20 cellular contexts compared by ENCODE assay signal in genomic region chr6:108734336-108734922, GRCh38.
DNase-seq lines count a peak whose midpoint lies in the region; ATAC-seq, FAIRE-seq and TF ChIP-seq lines count a peak whose summit lies in the region.
"Had no signal": no experiment of that assay in that cellular context is flagged by ENCODE, and none has a peak within 500 bp of the region (broad histone marks: within the 10 kb centered on the region; RNA-seq: fewer than 3 reads in every experiment).

No MANE protein-coding gene starts in this region.

- no peaks in the 10 kb centered on the region for H4K20me1 ChIP-seq in MM.1S (ENCODE audit: insufficient read depth, low read length)

- H3F3A ChIP-seq in MM.1S (ENCODE audit: insufficient read depth, low read length) = peaks cover 22% of the 10 kb centered on the region

- H3K27ac ChIP-seq in MM.1S (ENCODE audit: low read length) = peak overlapping the region; percentile 84
- H3K27ac ChIP-seq in Peyer's patch = peak overlapping the region in 2 of 4 donors; percentile 52 to 84
- peak overlapping the region; percentile 98 for H3K27ac ChIP-seq in epithelial cell of prostate
- peak overlapping the region; percentile 39 to 72 for H3K27ac ChIP-seq in small intestine (ENCODE audit: low read depth in 1 of 2, low read length in 1 of 2)
- H3K27ac ChIP-seq: A549 had no signal

- TF ChIP-seq CTCF in MM.1S (IDR thresholded peaks at IDR 0.05; ENCODE audit: low read length) = no peak
- no peak for TF ChIP-seq CTCF in Peyer's patch (IDR thresholded peaks at IDR 0.05)

- H3K9ac ChIP-seq in MM.1S (ENCODE audit: low read length) = peak overlapping the region; percentile 41

- ATAC-seq in HG02571 (IDR thresholded peaks at IDR 0.05; ENCODE audit: unreplicated experiment) (no peak), HG02973 (IDR thresholded peaks at IDR 0.05; ENCODE audit: unreplicated experiment) (no peak), HG03439 (IDR thresholded peaks at IDR 0.05; ENCODE audit: unreplicated experiment) (no peak)
- ATAC-seq: A549, GM12878, Right ventricle myocardium inferior had no signal

- peaks cover 11% of the 10 kb centered on the region; the same call in 1 of the 2 replicates for H3K79me2 ChIP-seq in MM.1S (ENCODE audit: low read length)

- DNase-seq in MM.1S (peak; percentile 52), Peyer's patch (peak in 2 of 3 donors; percentile 64 to 66), epithelial cell of prostate (ENCODE audit: low read depth, low spot score) (no peak), small intestine (peak; percentile 86), DMS79 (lab: John Stamatoyannopoulos, UW) (no peak)
- DNase-seq: CD4-positive, alpha-beta memory T cell; DMS153; GF-D8; HFFc6; NCI-H1092 treated with DMSO at 0.1 percent for 48 hours; NCI-H2029 treated with DMSO at 0.1 percent for 48 hours; NCI-H446 treated with DMSO at 0.1 percent for 48 hours; NCI-H748 treated with DMSO at 0.1 percent for 48 hours; SW 1271 had no signal

- H3K4me1 ChIP-seq in MM.1S (ENCODE audit: low read length) (peaks cover 53% of the 10 kb centered on the region), Peyer's patch (peaks cover 0 to 16% (median 3%) of the 10 kb centered on the region in 4 donors), small intestine (ENCODE audit: control insufficient read depth in 2 of 2, insufficient read depth in 1 of 2, low read depth in 1 of 2, low read length in 1 of 2) (peaks cover 6 to 10% of the 10 kb centered on the region in 2 donors)

- no peaks in the 10 kb centered on the region for H3K9me2 ChIP-seq in MM.1S (replicated peaks; ENCODE audit: insufficient read depth, low read length)

- no peak for TF ChIP-seq POLR2A in Peyer's patch (IDR thresholded peaks at IDR 0.05)

- H3K27me3 ChIP-seq in MM.1S (replicated peaks; ENCODE audit: insufficient read depth, low read length) (no peaks in the 10 kb centered on the region), Peyer's patch (no peaks in the 10 kb centered on the region), small intestine (ENCODE audit: control insufficient read depth in 2 of 2, insufficient read depth in 2 of 2, low read length in 2 of 2) (no peaks in the 10 kb centered on the region)

- peak overlapping the region; percentile 12; the same call in 1 of the 2 replicates for H2AFZ ChIP-seq in MM.1S (ENCODE audit: low read length)

- H3K4me3 ChIP-seq in MM.1S (ENCODE audit: low read length) (no peak overlapping the region), Peyer's patch (no peak overlapping the region), small intestine (ENCODE audit: low read depth in 1 of 2, low read length in 2 of 2) (no peak overlapping the region)
- H3K4me3 ChIP-seq: A549, GM12878 had no signal

- no peaks in the 10 kb centered on the region for H3K9me3 ChIP-seq in MM.1S (replicated peaks; ENCODE audit: insufficient read depth, low read length)
- H3K9me3 ChIP-seq in Peyer's patch = no peaks in the 10 kb centered on the region
- no peaks in the 10 kb centered on the region for H3K9me3 ChIP-seq in small intestine (ENCODE audit: control insufficient read depth, low read depth)
- H3K9me3 ChIP-seq: A549 had no signal

- no peak for FAIRE-seq in small intestine (lab: Jason Lieb, UNC)
- FAIRE-seq: A549, GM12878 had no signal

- peak overlapping the region; percentile 40 for H3K4me2 ChIP-seq in MM.1S (ENCODE audit: low read depth, low read length)
- H3K4me2 ChIP-seq: A549 had no signal

- H3K36me3 ChIP-seq in MM.1S (replicated peaks; ENCODE audit: insufficient read depth, low read length) (no peaks in the 10 kb centered on the region), Peyer's patch (no peaks in the 10 kb centered on the region), small intestine (ENCODE audit: control insufficient read depth in 2 of 2, insufficient read depth in 2 of 2, low read length in 2 of 2) (no peaks in the 10 kb centered on the region)

- WGBS in small intestine, 3 donors = 32 to 72% (median 45%) methylated on average over 8 of the region's 8 CpGs

Comparison
In these comparisons a context has a peak if more than half of its experiments do, and no peak if none do; other contexts are left out.
1. DNase-seq: peak in MM.1S (single experiment), Peyer's patch (2 of 3) and small intestine (single experiment); none in epithelial cell of prostate (single experiment) and DMS79 (single experiment).